1 cellular context compared by ENCODE assay signal in genomic region chr1:35931424-35932157, GRCh38.
TF ChIP-seq lines count a peak whose summit lies in the region.

No MANE protein-coding gene starts in this region.

TF ChIP-seq in H1, 55 proteins besides CTCF, POLR2A, EP300 and RAD21 (continued from another document):
- TF ChIP-seq KDM5A (IDR thresholded peaks at IDR 0.05; ENCODE audit: low read length) (no peak), RBBP5 (IDR thresholded peaks at IDR 0.05; ENCODE audit: borderline replicate concordance, low read depth, low read length) (0 out of 2 replicates have a peak, but pooled peaks have one; percentile 28), CREB1 (IDR thresholded peaks at IDR 0.05) (no peak), JUN (IDR thresholded peaks at IDR 0.05; ENCODE audit: low read depth, low read length) (no peak), SIN3A (conservative IDR thresholded peaks at IDR 0.05 in 1 of 2, IDR thresholded peaks at IDR 0.05 in 1 of 2; ENCODE audit: low read depth in 1 of 2, low read length in 2 of 2) (0 out of 4 replicates have a peak, but pooled peaks of 1 of the 2 experiments have one; percentile 7), SP4 (IDR thresholded peaks at IDR 0.05; ENCODE audit: low read length) (no peak), ASH2L (IDR thresholded peaks at IDR 0.05; ENCODE audit: low read length) (peak; percentile 77), E2F6 (IDR thresholded peaks at IDR 0.05) (0 out of 2 replicates have a peak, but pooled peaks have one; percentile 34), MAFK (IDR thresholded peaks at IDR 0.05; ENCODE audit: low read depth, low read length) (peak; percentile 37; the same call in 1 of the 2 replicates), NANOG (IDR thresholded peaks at IDR 0.05; ENCODE audit: insufficient read depth, low read depth, low read length, poor library complexity, severe bottlenecking) (no peak), PHF8 (conservative IDR thresholded peaks at IDR 0.05; ENCODE audit: low read depth, low read length) (0 out of 2 replicates have a peak, but pooled peaks have one; percentile 2), HDAC2 (IDR thresholded peaks at IDR 0.05; ENCODE audit: borderline replicate concordance in 1 of 2, low read depth in 2 of 2, low read length in 2 of 2) (no peak), ATF2 (IDR thresholded peaks at IDR 0.05; ENCODE audit: low read length) (no peak)
TF ChIP-seq in H1: peak in this region for 6.
